13 cellular contexts compared by ENCODE assay signal in genomic region chr11:76786053-76787014, GRCh38. TPM values are rescaled to one million over a fixed set of nuclear protein-coding genes. Genes with fewer than 3 reads are reported as not detected.
DNase-seq lines count a peak whose midpoint lies in the region; ATAC-seq and TF ChIP-seq lines count a peak whose summit lies in the region.
"Had no signal": no experiment of that assay in that cellular context is flagged by ENCODE, and none has a peak within 500 bp of the region (broad histone marks: within the 10 kb centered on the region; RNA-seq: fewer than 3 reads in every experiment).

No MANE protein-coding gene starts in this region.

- peaks cover 8% of the 10 kb centered on the region for H3K9me3 Mint-ChIP-seq in neural progenitor cell

- ATAC-seq in heart right ventricle (no peak), HG02571 (IDR thresholded peaks at IDR 0.05; ENCODE audit: unreplicated experiment) (no peak)
- ATAC-seq: activated CD8-positive, alpha-beta T cell treated with anti-CD3 and anti-CD28 coated beads, Interleukin-2, amount 10 ng/mL, durations not matched to agents 7 days and 5 days had no signal

- peaks cover 56% of the 10 kb centered on the region for H4K20me1 ChIP-seq in neural progenitor cell (ENCODE audit: low read depth)

- H3K9me3 ChIP-seq in left ventricle myocardium inferior (replicated peaks) (peaks cover 6% of the 10 kb centered on the region), heart right ventricle (peaks cover 0 to 9% (median 0%) of the 10 kb centered on the region in 11 donors), esophagus (ENCODE audit: control insufficient read depth in 2 of 2, insufficient read depth in 1 of 2, low read depth in 1 of 2, low read length in 1 of 2) (no peaks in the 10 kb centered on the region), neural progenitor cell (ENCODE audit: low read depth) (no peaks in the 10 kb centered on the region), transverse colon (no peaks in the 10 kb centered on the region)
- H3K9me3 ChIP-seq: SJSA1, upper lobe of left lung had no signal

- intact Hi-C loops in left ventricle myocardium inferior (cut with micrococcal nuclease) (no loop called here), heart right ventricle (cut with DNase I) (loop anchor here in 2 of 10 donors (5.0 kb wide), 2 partner anchors 34 to 39 kb away; no protein-coding TSS in a partner anchor), transverse colon (cut with DNase I; ENCODE audit: low total_unique reads) (no loop called here)

- H3K27me3 ChIP-seq in left ventricle myocardium inferior (ENCODE audit: low read depth), result no peaks in the 10 kb centered on the region
- H3K27me3 ChIP-seq in heart right ventricle, result peaks cover 0 to 49% (median 0%) of the 10 kb centered on the region in 7 donors
- no peaks in the 10 kb centered on the region for H3K27me3 ChIP-seq in esophagus (ENCODE audit: control insufficient read depth in 1 of 2, insufficient read depth in 2 of 2, low read length in 2 of 2)
- no peaks in the 10 kb centered on the region for H3K27me3 ChIP-seq in neural progenitor cell
- peaks cover 6% of the 10 kb centered on the region for H3K27me3 ChIP-seq in transverse colon
- H3K27me3 ChIP-seq: SJSA1 had no signal

- H3K4me3 ChIP-seq in left ventricle myocardium inferior, result peak overlapping the region; percentile 93
- peak overlapping the region in 1 of 10 donors; percentile 3 for H3K4me3 ChIP-seq in heart right ventricle
- H3K4me3 ChIP-seq in esophagus (ENCODE audit: low read depth in 1 of 2, low read length in 2 of 2), result peak overlapping the region in 1 of 2 donors; percentile 10
- H3K4me3 ChIP-seq in neural progenitor cell, result no peak overlapping the region
- H3K4me3 ChIP-seq in transverse colon, result no peak overlapping the region
- H3K4me3 ChIP-seq: SJSA1 had no signal

- H3K27ac ChIP-seq in left ventricle myocardium inferior (replicated peaks) (peak overlapping the region; percentile 94), heart right ventricle (peak overlapping the region in 1 of 10 donors; percentile 94), esophagus (ENCODE audit: low read depth in 2 of 2, low read length in 1 of 2) (peak overlapping the region; percentile 24 to 84), neural progenitor cell (no peak overlapping the region), transverse colon (peak overlapping the region in 1 of 4 donors; percentile 95)
- H3K27ac ChIP-seq: SJSA1 had no signal

- no peak overlapping the region for H2AFZ ChIP-seq in neural progenitor cell (replicated peaks)

- no peaks in the 10 kb centered on the region for H3K36me3 ChIP-seq in left ventricle myocardium inferior
- no peaks in the 10 kb centered on the region for H3K36me3 ChIP-seq in heart right ventricle
- H3K36me3 ChIP-seq in esophagus (ENCODE audit: control insufficient read depth in 2 of 2, insufficient read depth in 2 of 2, low read length in 1 of 2), result peaks cover 0 to 6% of the 10 kb centered on the region in 2 donors
- no peaks in the 10 kb centered on the region for H3K36me3 ChIP-seq in neural progenitor cell
- H3K36me3 ChIP-seq in transverse colon, result no peaks in the 10 kb centered on the region
- H3K36me3 ChIP-seq: upper lobe of left lung had no signal

- H3F3A ChIP-seq in neural progenitor cell (ENCODE audit: low read depth), result peaks cover 27% of the 10 kb centered on the region

- DNase-seq in left ventricle myocardium inferior, result no peak
- DNase-seq in heart right ventricle, result no peak
- DNase-seq in neural progenitor cell (ENCODE audit: low spot score), result no peak
- no peak for DNase-seq in kidney tubule cell (ENCODE audit: low spot score)
- DNase-seq in NOMO-1 treated with DMSO at 0.1 percent for 48 hours (lab: John Stamatoyannopoulos, UW; ENCODE audit: unreplicated experiment), result no peak
- no peak for DNase-seq in transverse colon
- DNase-seq: activated CD8-positive, alpha-beta T cell treated with anti-CD3 and anti-CD28 coated beads, Interleukin-2, amount 10 ng/mL, durations not matched to agents 7 days and 5 days; activated effector memory CD4-positive, alpha-beta T cell treated with anti-CD3 and anti-CD28 coated beads, Interleukin-2, amount 50 U/mL, for 16 hours; stimulated activated CD4-positive, alpha-beta T cell treated with anti-CD3 and anti-CD28 coated beads, Interleukin-1b, Interleukin-23, amount 100 ng/mL, for 48 hours; upper lobe of left lung had no signal

- H3K4me1 ChIP-seq in left ventricle myocardium inferior (peaks cover 89% of the 10 kb centered on the region), heart right ventricle (peaks cover 6 to 86% (median 53%) of the 10 kb centered on the region in 9 donors), esophagus (ENCODE audit: control insufficient read depth in 2 of 2, insufficient read depth in 2 of 2, low read length in 1 of 2) (peaks cover 8 to 45% of the 10 kb centered on the region in 2 donors), neural progenitor cell (peaks cover 37% of the 10 kb centered on the region), transverse colon (peaks cover 6 to 70% (median 55%) of the 10 kb centered on the region in 4 donors)

- 75 to 79% methylated on average over 10 of the region's 10 CpGs for WGBS in heart right ventricle, 2 donors
- WGBS in esophagus, 2 donors, result 55 to 62% methylated on average over 10 of the region's 10 CpGs
- WGBS in transverse colon (ENCODE audit: low coverage in 1 of 2), 2 donors, result 77 to 79% methylated on average over 6 to 10 of the region's 10 CpGs

- H3K4me2 ChIP-seq in neural progenitor cell, result peak overlapping the region; percentile 79

- peaks cover 4% of the 10 kb centered on the region for H3K27me3 Mint-ChIP-seq in neural progenitor cell (ENCODE audit: insufficient read depth, low read depth)

- peaks cover 50% of the 10 kb centered on the region for H3K4me1 Mint-ChIP-seq in neural progenitor cell

- no peak overlapping the region for H3K27ac Mint-ChIP-seq in neural progenitor cell

- TF ChIP-seq POLR2A in transverse colon (IDR thresholded peaks at IDR 0.05), result no peak

- H3K9ac ChIP-seq in neural progenitor cell, result no peak overlapping the region

- peaks cover 25% of the 10 kb centered on the region for H3K36me3 Mint-ChIP-seq in neural progenitor cell

- TF ChIP-seq CTCF in left ventricle myocardium inferior (IDR thresholded peaks at IDR 0.05; ENCODE audit: borderline replicate concordance) (no peak), heart right ventricle (IDR thresholded peaks at IDR 0.05) (no peak), neural progenitor cell (IDR thresholded peaks at IDR 0.05) (no peak), transverse colon (IDR thresholded peaks at IDR 0.05) (no peak)

- TF ChIP-seq EP300 in transverse colon (IDR thresholded peaks at IDR 0.05; ENCODE audit: low read depth), result no peak

- H3K79me2 ChIP-seq in neural progenitor cell (ENCODE audit: low read depth), result peaks cover 74% of the 10 kb centered on the region

- H3K4me3 Mint-ChIP-seq in neural progenitor cell, result peak overlapping the region; percentile 85
- H3K4me3 Mint-ChIP-seq: activated CD8-positive, alpha-beta T cell treated with anti-CD3 and anti-CD28 coated beads, Interleukin-2, amount 10 ng/mL, durations not matched to agents 7 days and 5 days had no signal

- in situ Hi-C loops in transverse colon (cut with MboI; ENCODE audit: low pct_ligation_motif_present in 1 of 4, low pct_unique_long_range_greater_than_20kb in 1 of 4, low sequenced_read_pairs in 3 of 4), result no loop called here

RNA-seq across cellular contexts. Expression of gene TSKU, which starts 3.2 kb away (rescaled TPM):
- total RNA-seq in left ventricle myocardium inferior (12.1 TPM), heart right ventricle (10 to 100 TPM in 4 of 10 donors, 1 to 10 TPM in 6; 3.0 to 21.9 (median 6.6) TPM), neural progenitor cell (ENCODE audit: low replicate concordance) (7.1 and 22.8 TPM in 2 replicates), transverse colon (10 to 100 TPM; 32.0 to 80.7 (median 63.4) TPM)
- polyA plus RNA-seq in heart right ventricle (10 to 100 TPM in 1 of 2 donors, 1 to 10 TPM in 1; 6.6 to 13.7 TPM), esophagus (10 to 100 TPM; 23.9 to 34.8 TPM)
